In the genomic region with DNA sequence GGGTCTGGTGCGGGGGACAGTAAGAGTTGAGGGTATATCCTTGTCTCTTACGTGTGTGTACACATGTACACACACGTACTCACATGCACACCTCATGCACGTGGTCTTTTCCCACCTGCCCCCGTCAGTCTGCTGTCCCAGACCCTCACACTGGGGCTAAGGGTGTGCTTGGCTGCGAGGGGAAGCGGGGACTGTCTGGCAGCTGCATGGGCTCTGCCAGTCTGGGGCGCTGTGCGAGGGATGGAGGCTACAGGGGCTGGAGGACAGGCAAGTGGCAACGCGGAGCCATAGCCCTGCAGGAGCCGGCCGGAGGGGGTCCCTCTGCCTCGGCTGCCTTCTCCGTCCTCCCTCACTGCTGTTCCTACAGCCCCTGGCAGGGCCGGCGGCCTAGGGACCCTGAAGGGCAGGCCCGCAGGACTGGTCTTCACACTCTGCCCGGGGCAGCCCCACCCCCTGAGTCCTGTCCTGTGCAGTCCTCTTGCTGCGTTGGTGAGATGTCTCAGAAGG, we compare ENCODE assay signal across 19 cellular contexts. TPM values are rescaled to one million over a fixed set of nuclear protein-coding genes. Genes with fewer than 3 reads are reported as not detected.
A peak's percentile ranks its signal among the peaks of the same experiment; 100 is the strongest.
DNase-seq lines count a peak whose midpoint lies in the region; ATAC-seq and TF ChIP-seq lines count a peak whose summit lies in the region.
"Had no signal": no experiment of that assay in that cellular context is flagged by ENCODE, and none has a peak within 500 bp of the region (broad histone marks: within the 10 kb centered on the region; RNA-seq: fewer than 3 reads in every experiment).

No MANE protein-coding gene starts in this region.

- WGBS in adrenal gland, 4 donors, result 85 to 91% (median 88%) methylated on average over 9 to 20 of the region's 20 CpGs
- WGBS in trophoblast cell (ENCODE audit: extremely low coverage, insufficient coverage, insufficient read length), result no CpG with 5 or more reads among the region's 20 CpGs

- DNase-seq in HCT116 (ENCODE audit: low read depth, low spot score) (no peak), adrenal gland (no peak), left lobe of liver (ENCODE audit: low spot score) (no peak), trophoblast cell (no peak), occipital lobe (lab: John Stamatoyannopoulos, UW) (no peak)
- no peak for DNase-seq in stimulated activated naive CD4-positive, alpha-beta T cell treated with Interleukin-2 at 50 U/mL for 16 hours (lab: John Stamatoyannopoulos, UW)
- DNase-seq in stimulated activated CD4-positive, alpha-beta T cell treated with anti-CD3 and anti-CD28 coated beads, Interleukin-4, amount 100 ng/mL, for 24 hours, result no peak
- DNase-seq: CD4-positive, alpha-beta memory T cell; COR-L47; MM.1S; NCI-H1048; NCI-H1417; NCI-H1694; NCI-H2029 treated with DMSO at 0.1 percent for 48 hours; NCI-H526 treated with DMSO at 0.1 percent for 48 hours; OCI-M1; SHP77 had no signal

- no peak overlapping the region for H4K12ac ChIP-seq in trophoblast cell (ENCODE audit: low read depth, low read length)

- TF ChIP-seq RAD21 in HCT116 (IDR thresholded peaks at IDR 0.05; ENCODE audit: low read depth), result no peak

- POLR2A ChIA-PET in HCT116 (lab: Charles Lee), result interaction anchor here (1.4 kb wide), 1 partner anchor 19 kb away, joined by 5 read pairs; no protein-coding TSS in a partner anchor

- H3K9me3 ChIP-seq in HCT116 (ENCODE audit: control insufficient read depth in 1 of 2, insufficient read depth in 1 of 2, low read depth in 1 of 2, low read length in 2 of 2) (no peaks in the 10 kb centered on the region), adrenal gland (replicated peaks in 1 of 3) (no peaks in the 10 kb centered on the region), trophoblast cell (ENCODE audit: insufficient read depth, low read depth, low read length) (peaks cover 1% of the 10 kb centered on the region)

- H2BK120ac ChIP-seq in trophoblast cell (ENCODE audit: insufficient read depth, low read length, poor library complexity), result no peak overlapping the region

- BruUV-seq in HCT116 (replicated peaks; lab: Mats Ljungman, UMichigan), result no TSS peak

- H3K14ac ChIP-seq in trophoblast cell (ENCODE audit: low read length), result no peak overlapping the region

- H3K4me3 ChIP-seq in HCT116 (replicated peaks in 1 of 2; ENCODE audit: low read depth in 1 of 2, low read length in 2 of 2) (no peak overlapping the region), adrenal gland (no peak overlapping the region), trophoblast cell (ENCODE audit: low read depth, low read length) (no peak overlapping the region)

- H3K9me2 ChIP-seq in HCT116 (ENCODE audit: insufficient read depth), result no peaks in the 10 kb centered on the region

- H3K9ac ChIP-seq in HCT116 (ENCODE audit: low read length) (no peak overlapping the region), trophoblast cell (ENCODE audit: low read length) (no peak overlapping the region)
- H3K9ac ChIP-seq: KMS-11 had no signal

- peak overlapping the region; percentile 46; the same call in 1 of the 2 replicates for H3K4me2 ChIP-seq in HCT116 (ENCODE audit: low read length)
- no peak overlapping the region for H3K4me2 ChIP-seq in trophoblast cell (ENCODE audit: low read length)
- H3K4me2 ChIP-seq: KMS-11 had no signal

- peak overlapping the region; percentile 16 for H2AK5ac ChIP-seq in trophoblast cell (ENCODE audit: low read length)

- no peak overlapping the region for H3K27ac ChIP-seq in HCT116 (ENCODE audit: low read depth, low read length)
- peak overlapping the region in 3 of 5 donors; percentile 68 to 86 (median 81) for H3K27ac ChIP-seq in adrenal gland
- no peak overlapping the region for H3K27ac ChIP-seq in trophoblast cell (ENCODE audit: low read depth, low read length)
- H3K27ac ChIP-seq: KMS-11 had no signal

- no peak overlapping the region for H3K23ac ChIP-seq in trophoblast cell (ENCODE audit: low read length)

- ATAC-seq in HCT116, result peak; percentile 26; the same call in 1 of the 2 replicates
- peak; percentile 8 for ATAC-seq in left lobe of liver
- ATAC-seq in GM19397 (IDR thresholded peaks at IDR 0.05; ENCODE audit: unreplicated experiment), result no peak

- no peak overlapping the region for H4K8ac ChIP-seq in trophoblast cell (ENCODE audit: low read depth, low read length)

- H2AFZ ChIP-seq in HCT116 (ENCODE audit: low read depth, low read length, poor library complexity, severe bottlenecking) (no peak overlapping the region), trophoblast cell (ENCODE audit: insufficient read depth, low read length, poor library complexity) (no peak overlapping the region)

- no peak overlapping the region for H2BK12ac ChIP-seq in trophoblast cell (ENCODE audit: low read length)

- no peaks in the 10 kb centered on the region for H3K79me2 ChIP-seq in HCT116 (ENCODE audit: insufficient read depth, low read length)
- H3K79me2 ChIP-seq in trophoblast cell (ENCODE audit: control insufficient read depth, insufficient read depth, low read length, poor library complexity), result no peaks in the 10 kb centered on the region

- TF ChIP-seq POLR2A in HCT116 (IDR thresholded peaks at IDR 0.05; ENCODE audit: borderline replicate concordance, extremely low read depth, insufficient read depth, insufficient read length), result no peak
- no peak for TF ChIP-seq POLR2A in adrenal gland (IDR thresholded peaks at IDR 0.05)

- no peak overlapping the region for H3K4ac ChIP-seq in trophoblast cell (ENCODE audit: low read depth, low read length)

- peaks cover 3% of the 10 kb centered on the region for H3K79me1 ChIP-seq in trophoblast cell (ENCODE audit: low read length)

- no peak overlapping the region for H3K18ac ChIP-seq in trophoblast cell (ENCODE audit: low read length)

- no peak overlapping the region for H2BK5ac ChIP-seq in trophoblast cell (ENCODE audit: low read depth, low read length, poor library complexity)

- CTCF ChIA-PET in HCT116 (lab: Charles Lee), result interaction anchor here (1.1 kb wide), 2 partner anchors 18 to 44 kb away, joined by 3 to 4 read pairs; no protein-coding TSS in a partner anchor

- H3K36me3 ChIP-seq in HCT116 (ENCODE audit: control insufficient read depth in 1 of 2, insufficient read depth in 2 of 2, low read length in 2 of 2) (no peaks in the 10 kb centered on the region), adrenal gland (replicated peaks in 1 of 2) (no peaks in the 10 kb centered on the region), trophoblast cell (ENCODE audit: control insufficient read depth in 1 of 2, insufficient read depth in 2 of 2, low read length in 2 of 2) (no peaks in the 10 kb centered on the region)

- peaks cover 15% of the 10 kb centered on the region in 2 experiments for H3K4me1 ChIP-seq in HCT116 (ENCODE audit: control insufficient read depth in 1 of 2, insufficient read depth in 2 of 2, low read length in 2 of 2)
- peaks cover 9 to 19% of the 10 kb centered on the region in 2 donors for H3K4me1 ChIP-seq in adrenal gland (replicated peaks in 1 of 2)
- H3K4me1 ChIP-seq in trophoblast cell (ENCODE audit: control insufficient read depth in 1 of 2, insufficient read depth in 2 of 2, low read length in 2 of 2), result peaks cover 10 to 26% of the 10 kb centered on the region in 2 experiments

- RAD21 ChIA-PET in HCT116 (lab: Charles Lee; ENCODE audit: low non-redundant PET in 1 of 2, low total read pairs in 2 of 2, uncharacterized antibody in 2 of 2, unreplicated experiment in 2 of 2), result no interaction called here

- no peaks in the 10 kb centered on the region for H3K27me3 ChIP-seq in HCT116 (ENCODE audit: insufficient read depth, low read length)
- no peaks in the 10 kb centered on the region for H3K27me3 ChIP-seq in adrenal gland
- no peaks in the 10 kb centered on the region for H3K27me3 ChIP-seq in trophoblast cell (ENCODE audit: insufficient read depth, low read length)

- intact Hi-C loops in HCT116 (cut with micrococcal nuclease) (no loop called here), adrenal gland (cut with DNase I) (no loop called here)

- no peak overlapping the region for H4K91ac ChIP-seq in trophoblast cell (ENCODE audit: low read depth, low read length)

- no peaks in the 10 kb centered on the region for H4K20me1 ChIP-seq in HCT116 (ENCODE audit: insufficient read depth)

- TF ChIP-seq CTCF in HCT116 (IDR thresholded peaks at IDR 0.05 in 2 of 3, conservative IDR thresholded peaks at IDR 0.05 in 1 of 3; ENCODE audit: borderline replicate concordance in 1 of 3, insufficient read depth in 1 of 3, low read depth in 2 of 3, low read length in 2 of 3), result no peak
- no peak for TF ChIP-seq CTCF in adrenal gland (IDR thresholded peaks at IDR 0.05)

TF ChIP-seq in HCT116, 20 proteins besides CTCF, POLR2A, EP300 and RAD21 (continues in another document):
- TF ChIP-seq FOSL1 (IDR thresholded peaks at IDR 0.05; ENCODE audit: low read depth) (no peak), MAX (IDR thresholded peaks at IDR 0.05) (no peak), ZBTB33 (IDR thresholded peaks at IDR 0.05; ENCODE audit: extremely low read depth, insufficient replicate concordance, low read length) (no peak), SP1 (IDR thresholded peaks at IDR 0.05; ENCODE audit: low read depth) (no peak), ATF3 (IDR thresholded peaks at IDR 0.05) (no peak), ZFX (IDR thresholded peaks at IDR 0.05) (no peak)

RNA-seq across cellular contexts. Expression of gene SLC38A10, which starts 20.8 kb away (rescaled TPM):
- total RNA-seq in HCT116 (2021; ENCODE audit: unreplicated experiment), result 109 TPM
- 75.0 and 96.2 TPM in 2 replicates for polyA plus RNA-seq in HCT116 (2012)
- 100 to 1,000 TPM in 5 of 8 donors, 10 to 100 TPM in 3; 67.4 to 163 (median 102) TPM for total RNA-seq in adrenal gland
- 100 to 1,000 TPM in 2 of 3 donors, 10 to 100 TPM in 1; 17.6 to 190 (median 136) TPM for polyA plus RNA-seq in adrenal gland
- total RNA-seq in left lobe of liver, result 101 TPM
- polyA plus RNA-seq in trophoblast cell (2013), result 35.9 and 39.2 TPM in 2 replicates
- 12.3 TPM for total RNA-seq in occipital lobe

Comparison
In these comparisons a context has a peak if more than half of its experiments do, and no peak if none do; other contexts are left out.
1. H3K27ac ChIP-seq: peak in adrenal gland (3 of 5); none in HCT116 (single experiment) and trophoblast cell (single experiment).